Comparison of ENCODE assay signal across 17 cellular contexts in genomic region chr2:38409904-38410167, GRCh38. TPM values are rescaled to one million over a fixed set of nuclear protein-coding genes. Genes with fewer than 3 reads are reported as not detected.
DNase-seq lines count a peak whose midpoint lies in the region; ATAC-seq and TF ChIP-seq lines count a peak whose summit lies in the region.
"Had no signal": no experiment of that assay in that cellular context is flagged by ENCODE, and none has a peak within 500 bp of the region (broad histone marks: within the 10 kb centered on the region; RNA-seq: fewer than 3 reads in every experiment).

No MANE protein-coding gene starts in this region.

- no peak for TF ChIP-seq POLR2A in GM18505 (IDR thresholded peaks at IDR 0.05; ENCODE audit: borderline replicate concordance, extremely low read depth, insufficient read depth, insufficient read length)
- no peak for TF ChIP-seq POLR2A in esophagus muscularis mucosa (IDR thresholded peaks at IDR 0.05; ENCODE audit: low read depth)

- DNase-seq in esophagus muscularis mucosa (ENCODE audit: extremely low spot score) (no peak), NCI-H1694 (lab: John Stamatoyannopoulos, UW) (no peak), kidney glomerular epithelial cell (lab: John Stamatoyannopoulos, UW) (no peak), NCI-H2171 (lab: John Stamatoyannopoulos, UW) (no peak), DMS153 treated with DMSO at 0.1 percent for 48 hours (lab: John Stamatoyannopoulos, UW; ENCODE audit: unreplicated experiment) (no peak)
- DNase-seq: activated T-cell treated with anti-CD3 and anti-CD28 coated beads, Interleukin-2, amount 50 U/mL, for 1 hour; dermis blood vessel endothelial cell; foreskin melanocyte; kidney; NCI-H1105; NCI-H510A treated with DMSO at 0.1 percent for 48 hours; nephron progenitor cell; spleen had no signal

- H3K27me3 ChIP-seq in esophagus muscularis mucosa: no peaks in the 10 kb centered on the region
- H3K27me3 ChIP-seq: spleen, uterus had no signal

- intact Hi-C loops in esophagus muscularis mucosa (cut with DNase I): no loop called here

- no peak for TF ChIP-seq EP300 in esophagus muscularis mucosa (IDR thresholded peaks at IDR 0.05)

- H3K27ac ChIP-seq in esophagus muscularis mucosa (replicated peaks in 1 of 4): peak overlapping the region; percentile 42 to 73 (median 66)

- WGBS in esophagus muscularis mucosa: 69% methylated on average over 1 of the region's 1 CpG

- no peak for TF ChIP-seq CTCF in esophagus muscularis mucosa (IDR thresholded peaks at IDR 0.05)

- H3K9me3 ChIP-seq in esophagus muscularis mucosa: peaks cover 0 to 12% (median 4%) of the 10 kb centered on the region in 4 donors
- H3K9me3 ChIP-seq: uterus had no signal

- no peak overlapping the region for H3K4me3 ChIP-seq in esophagus muscularis mucosa
- H3K4me3 ChIP-seq: spleen, uterus had no signal

- ATAC-seq in GM18505 (IDR thresholded peaks at IDR 0.05; ENCODE audit: unreplicated experiment) (peak; percentile 26), GM21447 (IDR thresholded peaks at IDR 0.05; ENCODE audit: unreplicated experiment) (peak; percentile 29), HG03175 (IDR thresholded peaks at IDR 0.05; ENCODE audit: unreplicated experiment) (peak; percentile 20)

- no peaks in the 10 kb centered on the region for H3K36me3 ChIP-seq in esophagus muscularis mucosa
- H3K36me3 ChIP-seq: spleen, uterus had no signal

- peaks cover 24 to 48% (median 43%) of the 10 kb centered on the region in 4 donors for H3K4me1 ChIP-seq in esophagus muscularis mucosa
- H3K4me1 ChIP-seq: uterus had no signal

RNA-seq across cellular contexts. Expression of gene ATL2, which starts 32.8 kb away (rescaled TPM):
- total RNA-seq in esophagus muscularis mucosa: 100 to 1,000 TPM; 159 to 260 (median 231) TPM
